In genomic region chr1:228084325-228084724, GRCh38 we compare ENCODE assay signal across 8 cellular contexts. TPM values are rescaled to one million over a fixed set of nuclear protein-coding genes. Genes with fewer than 3 reads are reported as not detected.
A peak's percentile ranks its signal among the peaks of the same experiment; 100 is the strongest.
DNase-seq lines count a peak whose midpoint lies in the region; ATAC-seq and TF ChIP-seq lines count a peak whose summit lies in the region.

No MANE protein-coding gene starts in this region.

- peak overlapping the region; percentile 98 for H3K4me3 Mint-ChIP-seq in type B pancreatic cell

- H3K9me3 Mint-ChIP-seq in type B pancreatic cell: no peaks in the 10 kb centered on the region

- no peaks in the 10 kb centered on the region for H3K36me3 ChIP-seq in body of pancreas (replicated peaks in 1 of 2; ENCODE audit: insufficient read depth in 1 of 2, low read depth in 2 of 2)

- peak overlapping the region; percentile 99 for H3K27ac Mint-ChIP-seq in type B pancreatic cell

- 5 to 6% methylated on average over 3 of the region's 3 CpGs for WGBS in body of pancreas, 2 donors
- 6 to 9% methylated on average over 3 of the region's 3 CpGs for WGBS in lower leg skin, 2 donors

- TF ChIP-seq POLR2A in body of pancreas (IDR thresholded peaks at IDR 0.05) (no peak), lower leg skin (IDR thresholded peaks at IDR 0.05) (no peak)

- peak overlapping the region; percentile 99 to 100 (median 100) for H3K27ac ChIP-seq in body of pancreas

- TF ChIP-seq CTCF in LNCaP clone FGC (IDR thresholded peaks at IDR 0.05; ENCODE audit: control insufficient read depth, extremely low read depth, insufficient read depth) (no peak), body of pancreas (IDR thresholded peaks at IDR 0.05) (no peak), lower leg skin (IDR thresholded peaks at IDR 0.05) (no peak), type B pancreatic cell (conservative IDR thresholded peaks at IDR 0.05) (no peak)

- peaks cover 45% of the 10 kb centered on the region for H3K4me1 Mint-ChIP-seq in type B pancreatic cell (ENCODE audit: unreplicated experiment)

- peaks cover 4% of the 10 kb centered on the region for H3K36me3 Mint-ChIP-seq in type B pancreatic cell

- H3K27me3 Mint-ChIP-seq in type B pancreatic cell: no peaks in the 10 kb centered on the region

- ATAC-seq in body of pancreas (no peak), GM18873 (IDR thresholded peaks at IDR 0.05; ENCODE audit: low FRiP score, unreplicated experiment) (no peak)

- no peaks in the 10 kb centered on the region for H3K27me3 ChIP-seq in body of pancreas

- intact Hi-C loops in body of pancreas (cut with DNase I) (no loop called here), lower leg skin (cut with DNase I; ENCODE audit: low total_unique reads) (no loop called here)

- peak; percentile 46 for DNase-seq in Ammon's horn (ENCODE audit: low spot score)
- DNase-seq in LNCaP clone FGC (ENCODE audit: low read depth): no peak
- DNase-seq in body of pancreas: peak in 1 of 4 donors; percentile 56
- DNase-seq in lower leg skin (ENCODE audit: low spot score in 2 of 2): peak in 1 of 2 donors; percentile 51
- DNase-seq in type B pancreatic cell (ENCODE audit: extremely low spot score, unreplicated experiment): no peak
- DNase-seq in globus pallidus (ENCODE audit: low spot score): no peak
- no peak for DNase-seq in mucosa of gallbladder (ENCODE audit: low spot score)

- H3K4me3 ChIP-seq in LNCaP clone FGC (ENCODE audit: low read depth, low read length) (peak overlapping the region; percentile 97), body of pancreas (peak overlapping the region; percentile 77 to 91), lower leg skin (ENCODE audit: low read depth, poor library complexity, severe bottlenecking) (peak overlapping the region; percentile 99)

- peaks cover 63% of the 10 kb centered on the region for H3K4me1 ChIP-seq in body of pancreas

- no peaks in the 10 kb centered on the region for H3K9me3 ChIP-seq in body of pancreas

RNA-seq across cellular contexts. Expression of gene ARF1, which starts 1.8 kb away (rescaled TPM):
- total RNA-seq in body of pancreas (100 to 1,000 TPM; 158 to 203 TPM), lower leg skin (100 to 1,000 TPM; 242 to 326 (median 317) TPM), type B pancreatic cell (ENCODE audit: low replicate concordance) (288 and 401 TPM in 2 replicates), mucosa of gallbladder (419 TPM)

RNA-seq across cellular contexts. Expression of gene C1orf35, which starts 18.8 kb away (rescaled TPM):
- total RNA-seq in body of pancreas: 10 to 100 TPM; 10.9 to 71.2 TPM
- total RNA-seq in lower leg skin: 10 to 100 TPM; 16.9 to 37.0 (median 31.3) TPM
- total RNA-seq in type B pancreatic cell (ENCODE audit: low replicate concordance): 16.9 and 23.3 TPM in 2 replicates
- 22.4 TPM for total RNA-seq in mucosa of gallbladder

RNA-seq across cellular contexts. Expression of gene MRPL55, which starts 24.8 kb away (rescaled TPM):
- total RNA-seq in body of pancreas (10 to 100 TPM; 65.9 to 68.7 TPM), lower leg skin (100 to 1,000 TPM in 1 of 4 donors, 10 to 100 TPM in 3; 59.1 to 100 (median 82.2) TPM), type B pancreatic cell (ENCODE audit: low replicate concordance) (47.4 and 58.8 TPM in 2 replicates), mucosa of gallbladder (56.1 TPM)

RNA-seq across cellular contexts. Expression of gene GUK1, which starts 55.8 kb away (rescaled TPM):
- total RNA-seq in body of pancreas: 100 to 1,000 TPM; 210 to 216 TPM
- total RNA-seq in lower leg skin: 100 to 1,000 TPM; 359 to 470 (median 422) TPM
- 133 and 174 TPM in 2 replicates for total RNA-seq in type B pancreatic cell (ENCODE audit: low replicate concordance)
- total RNA-seq in mucosa of gallbladder: 235 TPM
